Comparison of ENCODE assay signal across 8 cellular contexts in the genomic region with DNA sequence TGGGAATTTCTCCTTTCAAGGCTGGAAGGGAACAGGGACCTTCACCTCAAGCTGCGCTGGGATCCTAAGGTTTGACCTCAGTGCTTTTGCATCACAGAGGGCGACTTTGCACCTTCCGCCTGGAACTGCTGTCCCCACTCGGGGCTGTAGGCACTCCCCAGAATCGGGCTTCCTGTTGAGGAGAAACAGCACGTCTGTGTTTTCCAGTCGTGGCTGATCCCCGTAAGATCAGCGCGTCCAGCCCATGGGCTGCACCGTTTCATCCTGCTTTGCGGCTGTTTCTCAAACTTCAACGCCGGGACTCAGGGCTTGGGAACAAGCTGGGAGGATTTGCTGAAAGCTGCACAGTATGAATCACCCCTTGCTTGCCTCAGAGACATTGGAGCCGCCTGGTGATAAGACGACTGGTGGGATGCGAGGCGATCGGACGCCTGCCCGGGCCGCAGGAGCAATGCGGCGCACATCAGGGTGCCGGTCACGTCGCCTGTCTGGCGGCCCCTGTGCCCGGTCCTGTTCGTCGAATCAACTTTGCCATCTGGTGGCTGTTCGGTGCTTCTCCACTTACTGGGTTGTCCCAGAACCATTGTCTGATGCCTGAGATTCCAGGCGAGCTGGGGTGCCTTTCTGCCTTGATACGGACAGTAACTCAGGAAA. TPM values are rescaled to one million over a fixed set of nuclear protein-coding genes. Genes with fewer than 3 reads are reported as not detected.
DNase-seq lines count a peak whose midpoint lies in the region; ATAC-seq, FAIRE-seq and TF ChIP-seq lines count a peak whose summit lies in the region.
"Had no signal": no experiment of that assay in that cellular context is flagged by ENCODE, and none has a peak within 500 bp of the region (broad histone marks: within the 10 kb centered on the region; RNA-seq: fewer than 3 reads in every experiment).

No MANE protein-coding gene starts in this region.

- no peak overlapping the region for H4K5ac ChIP-seq in IMR-90 (ENCODE audit: low read depth, low read length)

- CTCF ChIA-PET in IMR-90 (lab: Yijun Ruan, JAX) = interaction anchor here (0.6 to 2.4 kb wide), 7 partner anchors 14 to 1552 kb away, joined by 3 to 10 read pairs (median 3); no protein-coding TSS in a partner anchor

- H4K91ac ChIP-seq in IMR-90 (ENCODE audit: insufficient read depth, low read depth, low read length) = no peak overlapping the region

- no peak overlapping the region for H3K56ac ChIP-seq in IMR-90 (ENCODE audit: extremely low read depth, insufficient read depth, low read length)

- no peaks in the 10 kb centered on the region for H3K9me1 ChIP-seq in IMR-90 (ENCODE audit: insufficient read depth, low read length)

- H3K4me3 ChIP-seq in IMR-90 (ENCODE audit: insufficient read depth, low read depth, low read length) (no peak overlapping the region), bronchial epithelial cell (ENCODE audit: low read depth, low read length) (no peak overlapping the region)

- no peak overlapping the region for H2AK5ac ChIP-seq in IMR-90 (ENCODE audit: low read depth, low read length)

- BruUV-seq in IMR-90 (replicated peaks; lab: Mats Ljungman, UMichigan) = no TSS peak

- peaks cover 2% of the 10 kb centered on the region; the same call in 1 of the 2 replicates for H3K4me1 ChIP-seq in IMR-90 (ENCODE audit: control insufficient read depth, insufficient read depth, low read length)

- H3K14ac ChIP-seq in IMR-90 (replicated peaks; ENCODE audit: low read depth, low read length) = no peak overlapping the region

- no peak overlapping the region for H3K23ac ChIP-seq in IMR-90 (ENCODE audit: low read depth, low read length)

- H2BK20ac ChIP-seq in IMR-90 (ENCODE audit: low read depth, low read length) = no peak overlapping the region

- no peaks in the 10 kb centered on the region for H3K4me1 Mint-ChIP-seq in stimulated activated effector memory CD8-positive, alpha-beta T cell treated with anti-CD3 and anti-CD28 coated beads, Interleukin-12 subunit alpha, Interleukin-12 subunit beta, amount 100 ng/mL, for 72 hours
- no peaks in the 10 kb centered on the region for H3K4me1 Mint-ChIP-seq in CD14-positive monocyte
- H3K4me1 Mint-ChIP-seq in activated naive CD8-positive, alpha-beta T cell treated with anti-CD3 and anti-CD28 coated beads, Interleukin-2, amount 50 U/mL, for 24 hours = no peaks in the 10 kb centered on the region
- H3K4me1 Mint-ChIP-seq: memory B cell had no signal

- 20% methylated on average over 19 of the region's 34 CpGs; no CpG with 5 or more reads in 1 of the 2 experiments for WGBS in IMR-90 (ENCODE audit: extremely low coverage in 2 of 2, insufficient read length in 1 of 2), 2 experiments

- H2BK15ac ChIP-seq in IMR-90 (ENCODE audit: low read depth, low read length) = no peak overlapping the region

- H3K9me3 Mint-ChIP-seq in stimulated activated effector memory CD8-positive, alpha-beta T cell treated with anti-CD3 and anti-CD28 coated beads, Interleukin-12 subunit alpha, Interleukin-12 subunit beta, amount 100 ng/mL, for 72 hours = no peaks in the 10 kb centered on the region
- peaks cover 0 to 4% (median 0%) of the 10 kb centered on the region in 7 donors for H3K9me3 Mint-ChIP-seq in CD14-positive monocyte
- H3K9me3 Mint-ChIP-seq in activated naive CD8-positive, alpha-beta T cell treated with anti-CD3 and anti-CD28 coated beads, Interleukin-2, amount 50 U/mL, for 24 hours = no peaks in the 10 kb centered on the region
- H3K9me3 Mint-ChIP-seq: memory B cell had no signal

- H3K27ac ChIP-seq in IMR-90 (ENCODE audit: insufficient read depth, low read length) (no peak overlapping the region), substantia nigra (ENCODE audit: low read depth, low read length, poor library complexity, severe bottlenecking) (peak overlapping the region; percentile 53)

- H3K79me1 ChIP-seq in IMR-90 (ENCODE audit: low read depth in 1 of 2, low read length in 2 of 2) = no peaks in the 10 kb centered on the region

- dilution Hi-C loops in IMR-90 (cut with HindIII; ENCODE audit: low sequenced_read_pairs, unreplicated experiment) = no loop called here

- TF ChIP-seq RAD21 in IMR-90 (IDR thresholded peaks at IDR 0.05; ENCODE audit: low read length) = peak; percentile 49

- peak; percentile 85 for ATAC-seq in IMR-90 (ENCODE audit: low read depth)
- ATAC-seq in stimulated activated effector memory CD8-positive, alpha-beta T cell treated with anti-CD3 and anti-CD28 coated beads, Interleukin-12 subunit alpha, Interleukin-12 subunit beta, amount 100 ng/mL, for 72 hours = no peak
- ATAC-seq in activated naive CD8-positive, alpha-beta T cell treated with anti-CD3 and anti-CD28 coated beads, Interleukin-2, amount 50 U/mL, for 24 hours = no peak

- intact Hi-C loops in IMR-90 (cut with micrococcal nuclease) = loop anchor here (1.0 to 2.0 kb wide), 3 partner anchors 44 to 224 kb away; no protein-coding TSS in a partner anchor
- intact Hi-C loops in CD14-positive monocyte (cut with micrococcal nuclease) = no loop called here

- H3K27me3 ChIP-seq in IMR-90 (ENCODE audit: control insufficient read depth, insufficient read depth, low read length) = no peaks in the 10 kb centered on the region; the same call in 1 of the 2 replicates
- H3K27me3 ChIP-seq in bronchial epithelial cell (ENCODE audit: control insufficient read depth, insufficient read depth, low read length) = no peaks in the 10 kb centered on the region

- H2AFZ ChIP-seq in IMR-90 (replicated peaks; ENCODE audit: low read length, poor library complexity) = peak overlapping the region; percentile 77

- no peak overlapping the region for H2AK9ac ChIP-seq in IMR-90 (replicated peaks; ENCODE audit: low read depth, low read length, poor library complexity)

- H3K4ac ChIP-seq in IMR-90 (ENCODE audit: low read depth, low read length) = no peak overlapping the region

- peak; percentile 41 for TF ChIP-seq CTCF in IMR-90 (conservative IDR thresholded peaks at IDR 0.05; ENCODE audit: low read depth, low read length)
- TF ChIP-seq CTCF in bronchial epithelial cell (IDR thresholded peaks at IDR 0.05; ENCODE audit: insufficient read depth, low read length, severe bottlenecking) = peak; percentile 28
- TF ChIP-seq CTCF in CD14-positive monocyte (IDR thresholded peaks at IDR 0.05) = no peak

- H3K36me3 Mint-ChIP-seq in stimulated activated effector memory CD8-positive, alpha-beta T cell treated with anti-CD3 and anti-CD28 coated beads, Interleukin-12 subunit alpha, Interleukin-12 subunit beta, amount 100 ng/mL, for 72 hours = no peaks in the 10 kb centered on the region
- no peaks in the 10 kb centered on the region for H3K36me3 Mint-ChIP-seq in CD14-positive monocyte
- no peaks in the 10 kb centered on the region for H3K36me3 Mint-ChIP-seq in activated naive CD8-positive, alpha-beta T cell treated with anti-CD3 and anti-CD28 coated beads, Interleukin-2, amount 50 U/mL, for 24 hours (ENCODE audit: low read depth)
- H3K36me3 Mint-ChIP-seq: memory B cell had no signal

- no peak overlapping the region for H4K8ac ChIP-seq in IMR-90 (ENCODE audit: low read depth in 2 of 2, low read length in 2 of 2)

- no peak overlapping the region for H2BK5ac ChIP-seq in IMR-90 (ENCODE audit: low read depth, low read length, poor library complexity, severe bottlenecking)

- no peak overlapping the region for H2BK120ac ChIP-seq in IMR-90 (ENCODE audit: low read depth, low read length)

- no peak for FAIRE-seq in bronchial epithelial cell (lab: Jason Lieb, UNC)

- H3K18ac ChIP-seq in IMR-90 (ENCODE audit: low read depth, low read length) = no peak overlapping the region

- H3K36me3 ChIP-seq in IMR-90 (ENCODE audit: control insufficient read depth, insufficient read depth, low read length) = no peaks in the 10 kb centered on the region
- H3K36me3 ChIP-seq in bronchial epithelial cell (ENCODE audit: control insufficient read depth, insufficient read depth, low read length) = no peaks in the 10 kb centered on the region

- no peak overlapping the region for H3K4me3 Mint-ChIP-seq in stimulated activated effector memory CD8-positive, alpha-beta T cell treated with anti-CD3 and anti-CD28 coated beads, Interleukin-12 subunit alpha, Interleukin-12 subunit beta, amount 100 ng/mL, for 72 hours
- peak overlapping the region in 1 of 2 donors; percentile 71 for H3K4me3 Mint-ChIP-seq in CD14-positive monocyte
- no peak overlapping the region for H3K4me3 Mint-ChIP-seq in activated naive CD8-positive, alpha-beta T cell treated with anti-CD3 and anti-CD28 coated beads, Interleukin-2, amount 50 U/mL, for 24 hours
- H3K4me3 Mint-ChIP-seq: memory B cell had no signal

- peaks cover 22 to 28% (median 27%) of the 10 kb centered on the region in 3 donors for H3K27me3 Mint-ChIP-seq in CD14-positive monocyte (ENCODE audit: low read depth in 3 of 3)
- peaks cover 10% of the 10 kb centered on the region for H3K27me3 Mint-ChIP-seq in activated naive CD8-positive, alpha-beta T cell treated with anti-CD3 and anti-CD28 coated beads, Interleukin-2, amount 50 U/mL, for 24 hours

- in situ Hi-C loops in IMR-90 (cut with MboI; ENCODE audit: low sequenced_read_pairs) = no loop called here

- DNase-seq in IMR-90 (peak; percentile 80), bronchial epithelial cell (ENCODE audit: low read depth) (no peak), left kidney (ENCODE audit: low read depth, low spot score) (peak; percentile 87), substantia nigra (lab: John Stamatoyannopoulos, UW) (peak in 48 of 49 donors; percentile 22 to 85 (median 66)), CD14-positive monocyte (ENCODE audit: low spot score) (no peak)
- DNase-seq in stimulated activated effector memory CD8-positive, alpha-beta T cell treated with anti-CD3 and anti-CD28 coated beads, Interleukin-12 subunit alpha, Interleukin-12 subunit beta, amount 100 ng/mL, for 72 hours (ENCODE audit: low spot score in 2 of 2) = no peak
- no peak for DNase-seq in activated naive CD8-positive, alpha-beta T cell treated with anti-CD3 and anti-CD28 coated beads, Interleukin-2, amount 50 U/mL, for 24 hours

- no peaks in the 10 kb centered on the region for H4K20me1 ChIP-seq in IMR-90 (ENCODE audit: insufficient read depth, low read length)

- POLR2A ChIA-PET in IMR-90 (lab: Charles Lee; ENCODE audit: unreplicated experiment) = no interaction called here

- H3K9me3 ChIP-seq in IMR-90 (ENCODE audit: control insufficient read depth, insufficient read depth, low read length) = no peaks in the 10 kb centered on the region

- TF ChIP-seq POLR2A in IMR-90 (IDR thresholded peaks at IDR 0.05; ENCODE audit: low read depth, low read length) = no peak

- peak overlapping the region; percentile 24; the same call in 1 of the 2 replicates for H3K4me2 ChIP-seq in IMR-90 (ENCODE audit: low read depth, low read length)

- no peak overlapping the region for H3K27ac Mint-ChIP-seq in stimulated activated effector memory CD8-positive, alpha-beta T cell treated with anti-CD3 and anti-CD28 coated beads, Interleukin-12 subunit alpha, Interleukin-12 subunit beta, amount 100 ng/mL, for 72 hours
- H3K27ac Mint-ChIP-seq in CD14-positive monocyte = no peak overlapping the region
- no peak overlapping the region for H3K27ac Mint-ChIP-seq in activated naive CD8-positive, alpha-beta T cell treated with anti-CD3 and anti-CD28 coated beads, Interleukin-2, amount 50 U/mL, for 24 hours
- H3K27ac Mint-ChIP-seq: memory B cell had no signal

- H3K9ac ChIP-seq in IMR-90 (ENCODE audit: low read depth, low read length) = no peak overlapping the region

RNA-seq across cellular contexts. Expression of gene FRMD1, which starts 53.6 kb away (rescaled TPM):
- total RNA-seq in IMR-90 (2012; rRNA removed) (not detected in 2 replicates), bronchial epithelial cell (not detected in 2 replicates)
- polyA plus RNA-seq in IMR-90 (2012; rRNA removed) (not detected in 2 replicates), CD14-positive monocyte (not detected)
- not detected in 2 replicates for polyA plus RNA-seq in IMR-90 (2012; cell fraction: cytosol; rRNA removed)
- not detected in 2 replicates for polyA plus RNA-seq in IMR-90 (2012; cell fraction: nucleus; rRNA removed; ENCODE audit: low replicate concordance)

Comparison
In these comparisons a context has a peak if more than half of its experiments do, and no peak if none do; other contexts are left out.
1. DNase-seq: peak in IMR-90 (single experiment), left kidney (single experiment) and substantia nigra (48 of 49); none in bronchial epithelial cell (single experiment), stimulated activated effector memory CD8-positive, alpha-beta T cell treated with anti-CD3 and anti-CD28 coated beads, Interleukin-12 subunit alpha, Interleukin-12 subunit beta, amount 100 ng/mL, for 72 hours (0 of 2), CD14-positive monocyte (single experiment) and activated naive CD8-positive, alpha-beta T cell treated with anti-CD3 and anti-CD28 coated beads, Interleukin-2, amount 50 U/mL, for 24 hours (single experiment).